In the genomic region with DNA sequence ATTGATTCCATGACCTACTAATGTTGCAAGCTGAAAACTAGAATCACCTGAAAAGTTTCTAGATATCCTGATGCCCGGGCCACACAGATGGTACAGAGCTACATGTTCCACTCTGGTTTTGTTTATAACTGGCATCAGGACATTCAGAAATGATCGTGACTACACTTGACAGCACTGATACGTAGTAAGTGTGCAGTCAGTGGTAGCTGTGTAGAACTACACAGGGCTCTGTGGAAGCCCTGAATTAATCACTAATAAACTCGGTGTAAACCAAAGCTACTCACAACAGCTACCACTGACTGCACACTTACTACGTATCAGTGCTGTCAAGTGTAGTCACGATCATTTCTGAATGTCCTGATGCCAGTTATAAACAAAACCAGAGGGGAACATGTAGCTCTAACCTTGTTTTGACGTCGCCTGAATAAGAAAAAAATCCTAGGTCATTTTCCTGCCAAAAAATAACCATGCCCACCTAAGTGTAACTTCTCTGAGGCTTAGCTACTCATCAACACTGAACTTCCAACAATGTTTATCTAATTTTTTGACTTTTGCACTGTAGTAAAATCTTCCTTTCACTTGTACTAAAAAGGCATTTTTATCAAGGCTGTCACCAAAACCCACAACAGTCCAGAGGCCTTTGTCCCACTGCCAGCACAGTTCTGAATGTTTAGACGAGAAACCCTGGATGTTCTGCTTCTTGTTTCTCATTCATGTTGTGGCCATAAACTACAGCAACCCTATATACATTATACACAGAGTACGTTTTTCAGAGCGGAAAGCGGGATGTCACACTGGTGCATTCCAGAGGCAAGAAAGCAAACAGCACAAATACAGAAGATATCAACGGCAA, we compare ENCODE assay signal across 10 cellular contexts.
A peak's percentile ranks its signal among the peaks of the same experiment; 100 is the strongest.
DNase-seq lines count a peak whose midpoint lies in the region; ATAC-seq and TF ChIP-seq lines count a peak whose summit lies in the region.
"Had no signal": no experiment of that assay in that cellular context is flagged by ENCODE, and none has a peak within 500 bp of the region (broad histone marks: within the 10 kb centered on the region; RNA-seq: fewer than 3 reads in every experiment).

No MANE protein-coding gene starts in this region.

- H3K27ac ChIP-seq in Panc1 (ENCODE audit: low read length) (peak overlapping the region; percentile 99), esophagus muscularis mucosa (replicated peaks in 1 of 4) (peak overlapping the region; percentile 79 to 90 (median 87)), mucosa of rectum (ENCODE audit: low read depth in 2 of 2, low read length in 2 of 2) (peak overlapping the region; percentile 38 to 41)
- no peak overlapping the region for H3K27ac ChIP-seq in effector memory CD4-positive, alpha-beta T cell (ENCODE audit: insufficient read depth, low read length, poor library complexity, severe bottlenecking)

- H3K27me3 ChIP-seq in Panc1 (ENCODE audit: control insufficient read depth, insufficient read depth, low read length) (no peaks in the 10 kb centered on the region), esophagus muscularis mucosa (no peaks in the 10 kb centered on the region), mucosa of rectum (ENCODE audit: control insufficient read depth in 2 of 2, insufficient read depth in 2 of 2, low read length in 2 of 2) (no peaks in the 10 kb centered on the region)
- H3K27me3 ChIP-seq in effector memory CD4-positive, alpha-beta T cell (replicated peaks; ENCODE audit: control insufficient read depth, insufficient read depth, low read length, poor library complexity, severe bottlenecking), result no peaks in the 10 kb centered on the region

- H3K9ac ChIP-seq in mucosa of rectum (ENCODE audit: low read depth in 1 of 2, low read length in 2 of 2), result no peak overlapping the region

- peaks cover 34% of the 10 kb centered on the region for H3K4me1 Mint-ChIP-seq in type B pancreatic cell (ENCODE audit: unreplicated experiment)
- H3K4me1 Mint-ChIP-seq in activated T-cell treated with anti-CD3 and anti-CD28 coated beads, Interleukin-2, amount 50 U/mL, for 72 hours (ENCODE audit: low read depth), result peaks cover 47% of the 10 kb centered on the region

- peaks cover 13% of the 10 kb centered on the region for H3K9me3 Mint-ChIP-seq in type B pancreatic cell
- peaks cover 2 to 5% of the 10 kb centered on the region in 2 donors for H3K9me3 Mint-ChIP-seq in activated T-cell treated with anti-CD3 and anti-CD28 coated beads, Interleukin-2, amount 50 U/mL, for 72 hours

- intact Hi-C loops in Panc1 (cut with micrococcal nuclease; ENCODE audit: unreplicated experiment) (loop anchor here (10.0 kb wide), 1 partner anchor 202 kb away; no protein-coding TSS in a partner anchor), esophagus muscularis mucosa (cut with DNase I) (loop anchor here (5.0 kb wide), 1 partner anchor 91 kb away; no protein-coding TSS in a partner anchor)

- in situ Hi-C loops in Panc1 (cut with HindIII; ENCODE audit: low pct_unique_long_range_greater_than_20kb, low sequenced_read_pairs), result no loop called here

- no peaks in the 10 kb centered on the region for H3K27me3 Mint-ChIP-seq in type B pancreatic cell
- no peaks in the 10 kb centered on the region for H3K27me3 Mint-ChIP-seq in activated T-cell treated with anti-CD3 and anti-CD28 coated beads, Interleukin-2, amount 50 U/mL, for 72 hours (ENCODE audit: low read depth)

- H3K4me3 ChIP-seq in Panc1 (ENCODE audit: low read depth in 2 of 2, low read length in 2 of 2) (peak overlapping the region; percentile 22 to 48), esophagus muscularis mucosa (peak overlapping the region in 2 of 4 donors; percentile 20 to 37), mucosa of rectum (ENCODE audit: low read length in 2 of 2) (no peak overlapping the region)
- H3K4me3 ChIP-seq in effector memory CD4-positive, alpha-beta T cell (ENCODE audit: insufficient read depth, low read depth, low read length, poor library complexity, severe bottlenecking), result no peak overlapping the region

- BruUV-seq in Panc1 (replicated peaks; lab: Mats Ljungman, UMichigan), result no TSS peak

- no peak for DNase-seq in Panc1 (ENCODE audit: low read depth, low spot score)
- DNase-seq in esophagus muscularis mucosa (ENCODE audit: extremely low spot score), result no peak
- no peak for DNase-seq in type B pancreatic cell (ENCODE audit: extremely low spot score, unreplicated experiment)
- no peak for DNase-seq in activated T-cell treated with anti-CD3 and anti-CD28 coated beads, Interleukin-2, amount 50 U/mL, for 1 hour
- DNase-seq in activated T-cell treated with anti-CD3 and anti-CD28 coated beads, Interleukin-2, amount 50 U/mL, for 72 hours, result no peak
- DNase-seq in occipital lobe (lab: John Stamatoyannopoulos, UW), result no peak
- DNase-seq in effector memory CD4-positive, alpha-beta T cell, result no peak
- DNase-seq: NCI-H524 treated with DMSO at 0.1 percent for 48 hours had no signal

- H3K27ac Mint-ChIP-seq in type B pancreatic cell, result peak overlapping the region; percentile 96
- no peak overlapping the region for H3K27ac Mint-ChIP-seq in activated T-cell treated with anti-CD3 and anti-CD28 coated beads, Interleukin-2, amount 50 U/mL, for 72 hours

- no peak for TF ChIP-seq POLR2A in esophagus muscularis mucosa (IDR thresholded peaks at IDR 0.05; ENCODE audit: low read depth)

- H3K9me3 ChIP-seq in Panc1 (ENCODE audit: control insufficient read depth, insufficient read depth, low read depth, low read length) (no peaks in the 10 kb centered on the region), esophagus muscularis mucosa (no peaks in the 10 kb centered on the region), mucosa of rectum (ENCODE audit: control insufficient read depth in 2 of 2, low read length in 2 of 2) (no peaks in the 10 kb centered on the region)
- no peaks in the 10 kb centered on the region for H3K9me3 ChIP-seq in effector memory CD4-positive, alpha-beta T cell (ENCODE audit: control insufficient read depth, low read length)

- ATAC-seq in Panc1, result peak; percentile 8; the same call in 1 of the 2 replicates
- ATAC-seq in activated T-cell treated with anti-CD3 and anti-CD28 coated beads, Interleukin-2, amount 50 U/mL, for 72 hours (replicated peaks in 1 of 2), result no peak

- H3K36me3 ChIP-seq in Panc1 (ENCODE audit: control insufficient read depth, insufficient read depth, low read length) (no peaks in the 10 kb centered on the region), esophagus muscularis mucosa (peaks cover 0 to 20% (median 11%) of the 10 kb centered on the region in 4 donors), mucosa of rectum (ENCODE audit: control insufficient read depth in 2 of 2, insufficient read depth in 2 of 2, low read length in 2 of 2) (no peaks in the 10 kb centered on the region)
- no peaks in the 10 kb centered on the region for H3K36me3 ChIP-seq in effector memory CD4-positive, alpha-beta T cell (ENCODE audit: control insufficient read depth, insufficient read depth, low read length)

- 32% methylated on average over 13 of the region's 13 CpGs for WGBS in esophagus muscularis mucosa

- H3K4me3 Mint-ChIP-seq in type B pancreatic cell, result peak overlapping the region; percentile 77
- H3K4me3 Mint-ChIP-seq in activated T-cell treated with anti-CD3 and anti-CD28 coated beads, Interleukin-2, amount 50 U/mL, for 72 hours, result no peak overlapping the region
- H3K4me3 Mint-ChIP-seq: neural crest cell had no signal

- POLR2A ChIA-PET in Panc1 (lab: Charles Lee), result interaction anchor here (0.6 to 0.7 kb wide), 2 partner anchors 23 to 218 kb away, joined by 5 to 12 read pairs; no protein-coding TSS in a partner anchor

- H3K36me3 Mint-ChIP-seq in type B pancreatic cell, result peaks cover 28% of the 10 kb centered on the region
- H3K36me3 Mint-ChIP-seq in activated T-cell treated with anti-CD3 and anti-CD28 coated beads, Interleukin-2, amount 50 U/mL, for 72 hours (ENCODE audit: insufficient read depth in 2 of 2), result peaks cover 3 to 7% of the 10 kb centered on the region in 2 donors

- peaks cover 65% of the 10 kb centered on the region for H3K4me1 ChIP-seq in Panc1 (ENCODE audit: control insufficient read depth, insufficient read depth, low read length)
- peaks cover 62 to 96% (median 92%) of the 10 kb centered on the region in 4 donors for H3K4me1 ChIP-seq in esophagus muscularis mucosa
- peaks cover 3 to 5% of the 10 kb centered on the region in 2 donors for H3K4me1 ChIP-seq in mucosa of rectum (ENCODE audit: control insufficient read depth in 2 of 2, insufficient read depth in 2 of 2, low read length in 2 of 2)
- peaks cover 11% of the 10 kb centered on the region for H3K4me1 ChIP-seq in effector memory CD4-positive, alpha-beta T cell (ENCODE audit: control insufficient read depth, insufficient read depth, low read length, poor library complexity, severe bottlenecking)

- peak; percentile 91 for TF ChIP-seq EP300 in esophagus muscularis mucosa (IDR thresholded peaks at IDR 0.05)

- TF ChIP-seq CTCF in Panc1 (IDR thresholded peaks at IDR 0.05) (no peak), esophagus muscularis mucosa (IDR thresholded peaks at IDR 0.05) (peak in 1 of 3 experiments; percentile 14), type B pancreatic cell (conservative IDR thresholded peaks at IDR 0.05) (no peak)

- CTCF ChIA-PET in Panc1 (lab: Charles Lee), result interaction anchor here (0.7 kb wide), 2 partner anchors 75 to 223 kb away, joined by 3 read pairs; no protein-coding TSS in a partner anchor

Comparison
In these comparisons a context has a peak if more than half of its experiments do, and no peak if none do; other contexts are left out.
1. H3K4me3 ChIP-seq: peak in Panc1 (2 of 2); none in mucosa of rectum (0 of 2) and effector memory CD4-positive, alpha-beta T cell (single experiment).